Comparison of ENCODE assay signal across 12 cellular contexts in the genomic region with DNA sequence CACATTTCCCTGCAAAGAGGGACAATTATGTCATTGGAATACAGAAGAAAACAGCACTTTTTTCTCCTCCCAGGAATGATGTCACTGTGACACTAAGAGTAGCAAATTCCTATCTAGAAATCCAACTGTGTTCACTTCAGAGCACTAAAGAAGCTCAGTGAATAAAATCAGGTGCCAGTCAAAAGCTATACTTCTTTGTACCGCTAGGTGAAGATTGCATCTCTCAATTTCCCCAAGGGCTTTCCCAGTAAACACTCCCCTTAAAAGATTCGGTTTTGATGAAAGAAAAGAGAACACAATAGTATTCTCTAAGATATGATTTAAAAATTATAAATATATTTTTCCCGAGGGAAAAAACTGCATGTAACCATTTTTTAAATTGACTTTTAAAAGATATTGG.
DNase-seq lines count a peak whose midpoint lies in the region; ATAC-seq, FAIRE-seq and TF ChIP-seq lines count a peak whose summit lies in the region.
"Had no signal": no experiment of that assay in that cellular context is flagged by ENCODE, and none has a peak within 500 bp of the region (broad histone marks: within the 10 kb centered on the region; RNA-seq: fewer than 3 reads in every experiment).

No MANE protein-coding gene starts in this region.

- DNase-seq in MCF 10A (ENCODE audit: unreplicated experiment) (peak; percentile 22), mammary epithelial cell (no peak), bronchial epithelial cell (ENCODE audit: low read depth) (no peak), renal cortical epithelial cell (ENCODE audit: low read depth) (peak; percentile 7), GDM1 (lab: John Stamatoyannopoulos, UW) (no peak), AG08396 (ENCODE audit: low spot score) (no peak)
- DNase-seq: CD4-positive, CD25-positive, alpha-beta regulatory T cell; MM.1S had no signal

- H3K4me3 ChIP-seq in mammary epithelial cell (replicated peaks in 1 of 3; ENCODE audit: insufficient read depth in 1 of 3, low read depth in 2 of 3, low read length in 3 of 3) (no peak overlapping the region), KMS-11 (IDR thresholded peaks at IDR 0.05; ENCODE audit: insufficient read depth, low read depth, low read length) (no peak overlapping the region), bronchial epithelial cell (ENCODE audit: low read depth, low read length) (no peak overlapping the region)
- H3K4me3 ChIP-seq: prostate gland had no signal

- peaks cover 33% of the 10 kb centered on the region for H3K27me3 Mint-ChIP-seq in MCF 10A (ENCODE audit: insufficient read depth, unreplicated experiment)
- H3K27me3 Mint-ChIP-seq: CD4-positive, CD25-positive, alpha-beta regulatory T cell; dendritic cell treated with granulocyte-macrophage colony-stimulating factor and Interleukin-4, amounts not matched to agents 40 ng/mL and 50 ng/mL, for 4 days had no signal

- WGBS in mammary epithelial cell (ENCODE audit: low coverage, missing lambda C conversion rate): 55% methylated on average over 3 of the region's 3 CpGs

- in situ Hi-C loops in mammary epithelial cell (cut with MboI; ENCODE audit: low sequenced_read_pairs in 2 of 2): no loop called here

- CTCF ChIA-PET in MCF 10A (lab: Yijun Ruan, JAX): interaction anchor here (0.7 to 5.1 kb wide), 18 partner anchors 8 to 539 kb away, joined by 3 to 147 read pairs (median 5); no protein-coding TSS in a partner anchor
- CTCF ChIA-PET in mammary epithelial cell (lab: Charles Lee; ENCODE audit: low non-redundant PET): interaction anchor here (0.6 kb wide), 1 partner anchor 37 kb away, joined by 3 read pairs; no protein-coding TSS in a partner anchor

- H3K27me3 ChIP-seq in mammary epithelial cell (ENCODE audit: insufficient read depth, low read length) (no peaks in the 10 kb centered on the region), KMS-11 (ENCODE audit: insufficient read depth, low read depth) (no peaks in the 10 kb centered on the region), bronchial epithelial cell (ENCODE audit: control insufficient read depth, insufficient read depth, low read length) (no peaks in the 10 kb centered on the region)

- H3K79me2 ChIP-seq in mammary epithelial cell (ENCODE audit: insufficient read depth, low read length): no peaks in the 10 kb centered on the region
- no peaks in the 10 kb centered on the region for H3K79me2 ChIP-seq in KMS-11 (ENCODE audit: insufficient read depth, low read depth)

- intact Hi-C loops in MCF 10A (cut with micrococcal nuclease) (loop anchor here (1.0 kb wide), 1 partner anchor 412 kb away; no protein-coding TSS in a partner anchor), mammary epithelial cell (cut with micrococcal nuclease) (no loop called here)

- dilution Hi-C loops in mammary epithelial cell (cut with HindIII; ENCODE audit: low sequenced_read_pairs): no loop called here

- H3K9me3 Mint-ChIP-seq in MCF 10A (ENCODE audit: unreplicated experiment): no peaks in the 10 kb centered on the region
- H3K9me3 Mint-ChIP-seq: dendritic cell treated with granulocyte-macrophage colony-stimulating factor and Interleukin-4, amounts not matched to agents 40 ng/mL and 50 ng/mL, for 4 days had no signal

- H3K9ac ChIP-seq in mammary epithelial cell (ENCODE audit: insufficient read depth, low read length) (no peak overlapping the region), KMS-11 (no peak overlapping the region)

- H2AFZ ChIP-seq in mammary epithelial cell (ENCODE audit: low read depth, low read length): no peak overlapping the region
- H2AFZ ChIP-seq in KMS-11 (ENCODE audit: low read depth): no peak overlapping the region

- H3K4me2 ChIP-seq in mammary epithelial cell (ENCODE audit: insufficient read depth, low read depth, low read length) (no peak overlapping the region), KMS-11 (no peak overlapping the region)

- no peak for ATAC-seq in GM21825 (IDR thresholded peaks at IDR 0.05; ENCODE audit: unreplicated experiment)

- H3K36me3 ChIP-seq in mammary epithelial cell (ENCODE audit: insufficient read depth, low read length): no peaks in the 10 kb centered on the region
- H3K36me3 ChIP-seq in KMS-11 (ENCODE audit: insufficient read depth): no peaks in the 10 kb centered on the region
- H3K36me3 ChIP-seq in bronchial epithelial cell (ENCODE audit: control insufficient read depth, insufficient read depth, low read length): no peaks in the 10 kb centered on the region
- H3K36me3 ChIP-seq: prostate gland had no signal

- H3K4me1 Mint-ChIP-seq in MCF 10A (ENCODE audit: insufficient read depth, unreplicated experiment): no peaks in the 10 kb centered on the region
- H3K4me1 Mint-ChIP-seq: CD4-positive, CD25-positive, alpha-beta regulatory T cell had no signal

- H3K36me3 Mint-ChIP-seq in MCF 10A (ENCODE audit: insufficient read depth, unreplicated experiment): no peaks in the 10 kb centered on the region
- H3K36me3 Mint-ChIP-seq: CD4-positive, CD25-positive, alpha-beta regulatory T cell had no signal

- BruUV-seq in MCF 10A (replicated peaks; lab: Mats Ljungman, UMichigan) (no TSS peak), mammary epithelial cell (replicated peaks; lab: Mats Ljungman, UMichigan) (no TSS peak)

- no peak for FAIRE-seq in bronchial epithelial cell (lab: Jason Lieb, UNC)

- no peak overlapping the region for H3K4me3 Mint-ChIP-seq in MCF 10A (ENCODE audit: unreplicated experiment)
- H3K4me3 Mint-ChIP-seq: CD4-positive, CD25-positive, alpha-beta regulatory T cell; dendritic cell treated with granulocyte-macrophage colony-stimulating factor and Interleukin-4, amounts not matched to agents 40 ng/mL and 50 ng/mL, for 4 days had no signal

- no peak overlapping the region for H3K27ac Mint-ChIP-seq in MCF 10A (ENCODE audit: low read depth, unreplicated experiment)
- H3K27ac Mint-ChIP-seq: CD4-positive, CD25-positive, alpha-beta regulatory T cell; dendritic cell treated with granulocyte-macrophage colony-stimulating factor and Interleukin-4, amounts not matched to agents 40 ng/mL and 50 ng/mL, for 4 days had no signal

- peak; percentile 51 for TF ChIP-seq CTCF in MCF 10A (IDR thresholded peaks at IDR 0.05; ENCODE audit: unreplicated experiment)
- peak in 1 of 2 donors; percentile 34 for TF ChIP-seq CTCF in mammary epithelial cell (conservative IDR thresholded peaks at IDR 0.05 in 1 of 2, IDR thresholded peaks at IDR 0.05 in 1 of 2; ENCODE audit: extremely low read depth in 1 of 2, insufficient read depth in 1 of 2, low read depth in 1 of 2, low read length in 2 of 2)
- TF ChIP-seq CTCF in KMS-11 (conservative IDR thresholded peaks at IDR 0.05; ENCODE audit: low read depth, low read length): 0 out of 2 replicates have a peak, but pooled peaks have one; percentile 17
- peak; percentile 17 for TF ChIP-seq CTCF in bronchial epithelial cell (IDR thresholded peaks at IDR 0.05; ENCODE audit: insufficient read depth, low read length, severe bottlenecking)

- H3K27ac ChIP-seq in mammary epithelial cell (ENCODE audit: insufficient read depth, low read depth, low read length) (no peak overlapping the region), KMS-11 (no peak overlapping the region)
- H3K27ac ChIP-seq: prostate gland had no signal

- no peaks in the 10 kb centered on the region for H3K9me3 ChIP-seq in mammary epithelial cell (replicated peaks; ENCODE audit: insufficient read depth, low read length)
- H3K9me3 ChIP-seq: prostate gland had no signal

- H4K20me1 ChIP-seq in mammary epithelial cell (ENCODE audit: insufficient read depth, low read length): no peaks in the 10 kb centered on the region
- no peaks in the 10 kb centered on the region for H4K20me1 ChIP-seq in KMS-11 (ENCODE audit: insufficient read depth)

- H3K4me1 ChIP-seq in mammary epithelial cell (ENCODE audit: insufficient read depth, low read length): no peaks in the 10 kb centered on the region
- H3K4me1 ChIP-seq in KMS-11 (ENCODE audit: low read depth, poor library complexity, severe bottlenecking): peaks cover 17% of the 10 kb centered on the region
- H3K4me1 ChIP-seq: prostate gland had no signal

- POLR2A ChIA-PET in MCF 10A (lab: Yijun Ruan, JAX): interaction anchor here (1.0 to 1.5 kb wide), 2 partner anchors 44 to 376 kb away, joined by 4 read pairs; no protein-coding TSS in a partner anchor

Comparison
In these comparisons a context has a peak if more than half of its experiments do, and no peak if none do; other contexts are left out.
1. DNase-seq: peak in MCF 10A (single experiment) and renal cortical epithelial cell (single experiment); none in mammary epithelial cell (single experiment), bronchial epithelial cell (single experiment), GDM1 (single experiment) and AG08396 (single experiment).